Comparison of ENCODE assay signal across 9 cellular contexts in the genomic region with DNA sequence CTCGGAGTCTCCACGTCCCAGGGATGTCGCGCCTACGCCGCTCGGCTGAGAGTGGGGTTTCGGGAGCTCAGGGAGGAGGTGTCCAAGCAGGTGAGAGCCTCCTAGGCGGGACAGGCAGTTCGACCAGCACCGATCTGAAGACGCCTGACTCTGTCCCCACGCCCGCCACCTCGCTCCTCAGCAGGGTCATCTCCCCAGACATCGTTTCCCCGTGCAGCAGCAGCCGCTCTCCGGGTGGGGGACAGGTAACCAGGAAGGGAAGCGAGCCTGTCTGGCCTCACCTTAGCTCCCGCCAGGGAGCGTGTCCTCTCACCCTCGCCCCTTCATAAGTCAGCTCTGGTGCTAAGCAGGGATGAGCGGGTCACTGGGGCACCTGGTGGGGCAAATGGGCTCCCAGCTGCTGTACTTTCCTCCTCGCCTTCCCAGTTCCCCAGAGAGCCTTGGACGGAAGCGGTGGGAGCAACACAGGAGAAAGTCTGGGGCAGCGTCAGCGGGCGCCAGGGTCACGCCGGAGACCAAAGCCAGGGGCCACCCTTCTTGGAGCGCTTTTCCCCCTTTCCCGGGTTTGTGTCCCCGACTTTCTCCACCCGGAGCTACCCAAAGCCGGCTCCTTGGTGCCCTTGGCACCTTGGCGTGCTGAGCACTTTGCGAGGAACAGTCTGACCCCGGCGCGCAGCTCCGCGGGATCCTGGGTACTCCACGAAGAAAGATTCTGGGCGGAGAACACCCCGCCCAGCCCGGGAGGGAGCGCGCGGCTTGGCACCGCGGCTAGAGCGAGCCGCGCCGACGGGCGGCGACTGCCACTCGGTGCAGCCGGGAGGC. TPM values are rescaled to one million over a fixed set of nuclear protein-coding genes. Genes with fewer than 3 reads are reported as not detected.
DNase-seq lines count a peak whose midpoint lies in the region; ATAC-seq, FAIRE-seq and TF ChIP-seq lines count a peak whose summit lies in the region.
"Had no signal": no experiment of that assay in that cellular context is flagged by ENCODE, and none has a peak within 500 bp of the region (broad histone marks: within the 10 kb centered on the region; RNA-seq: fewer than 3 reads in every experiment).

No MANE protein-coding gene starts in this region.

- ATAC-seq in right lobe of liver (peak; percentile 19 to 40 (median 26)), HepG2 (no peak), HG02759 (IDR thresholded peaks at IDR 0.05; ENCODE audit: unreplicated experiment) (no peak)

- H3K9me3 ChIP-seq in right lobe of liver (no peaks in the 10 kb centered on the region), HepG2 (ENCODE audit: low read length) (no peaks in the 10 kb centered on the region), OCI-LY7 (ENCODE audit: low read length) (no peaks in the 10 kb centered on the region)

- BruUV-seq in HepG2 (replicated peaks; lab: Mats Ljungman, UMichigan) (no TSS peak), OCI-LY7 (replicated peaks; lab: Mats Ljungman, UMichigan) (no TSS peak)

- TF ChIP-seq EP300 in HepG2 (IDR thresholded peaks at IDR 0.05; ENCODE audit: low read depth in 2 of 2, low read length in 2 of 2): no peak
- TF ChIP-seq EP300 in HepG2 (CRISPR knock-in tag; IDR thresholded peaks at IDR 0.05; ENCODE audit: borderline replicate concordance): no peak

- peaks cover 0 to 24% (median 0%) of the 10 kb centered on the region in 4 donors for H3K4me1 ChIP-seq in right lobe of liver
- peaks cover 11% of the 10 kb centered on the region for H3K4me1 ChIP-seq in HepG2 (ENCODE audit: insufficient read depth, low read length)
- H3K4me1 ChIP-seq in OCI-LY7 (ENCODE audit: insufficient read depth, low read length, poor library complexity, severe bottlenecking): peaks cover 24% of the 10 kb centered on the region

- intact Hi-C loops in right lobe of liver (cut with DNase I): loop anchor here in 1 of 2 donors (10.0 kb wide), 1 partner anchor 191 kb away; no protein-coding TSS in a partner anchor
- intact Hi-C loops in HepG2 (cut with micrococcal nuclease; ENCODE audit: unreplicated experiment): no loop called here
- intact Hi-C loops in OCI-LY7 (cut with micrococcal nuclease; ENCODE audit: unreplicated experiment): loop anchor here (2.0 kb wide), 1 partner anchor 285 kb away; no protein-coding TSS in a partner anchor

- H2AFZ ChIP-seq in HepG2 (ENCODE audit: low read length) (no peak overlapping the region), OCI-LY7 (ENCODE audit: low read length) (no peak overlapping the region)

- no peaks in the 10 kb centered on the region for H3K9me3 Mint-ChIP-seq in mesothelial cell of epicardium

- H3K9ac ChIP-seq in HepG2 (ENCODE audit: insufficient read depth, low read depth, low read length): no peak overlapping the region

- DNase-seq in right lobe of liver: peak in 2 of 3 donors; percentile 18 to 48
- no peak for DNase-seq in HepG2 (ENCODE audit: low spot score)
- DNase-seq in mesothelial cell of epicardium (ENCODE audit: low spot score in 2 of 2, unreplicated experiment in 2 of 2): peak in 1 of 2 experiments; percentile 49
- DNase-seq in OCI-LY7 (ENCODE audit: low spot score): no peak
- no peak for DNase-seq in HT-29 (ENCODE audit: low spot score)
- no peak for DNase-seq in NCI-H146 (lab: John Stamatoyannopoulos, UW)
- DNase-seq: cerebellar nuclear complex had no signal

- no peak for TF ChIP-seq RAD21 in HepG2 (CRISPR knock-in tag; IDR thresholded peaks at IDR 0.05)

- H3K27me3 Mint-ChIP-seq in mesothelial cell of epicardium (ENCODE audit: low read depth): peaks cover 92% of the 10 kb centered on the region

- H3K27ac ChIP-seq in right lobe of liver (no peak overlapping the region), HepG2 (ENCODE audit: extremely low read length, insufficient read depth, low read length) (no peak overlapping the region), cingulate gyrus (ENCODE audit: low read depth, low read length) (peak overlapping the region; percentile 19), OCI-LY7 (ENCODE audit: low read depth, low read length, poor library complexity, severe bottlenecking) (no peak overlapping the region)

- peaks cover 15% of the 10 kb centered on the region for H3K4me1 Mint-ChIP-seq in mesothelial cell of epicardium

- H3K9me2 ChIP-seq in OCI-LY7 (ENCODE audit: insufficient read depth, low read length): no peaks in the 10 kb centered on the region

- H4K20me1 ChIP-seq in HepG2 (ENCODE audit: insufficient read depth, low read length) (no peaks in the 10 kb centered on the region), OCI-LY7 (ENCODE audit: insufficient read depth, low read length) (no peaks in the 10 kb centered on the region)

- POLR2A ChIA-PET in HepG2 (lab: Yijun Ruan, JAX) (no interaction called here), OCI-LY7 (lab: Charles Lee) (interaction anchor here (0.7 to 2.2 kb wide), 4 partner anchors 8 to 104 kb away, joined by 3 to 4 read pairs (median 3); no protein-coding TSS in a partner anchor)

- H3K36me3 Mint-ChIP-seq in mesothelial cell of epicardium: no peaks in the 10 kb centered on the region

- no peaks in the 10 kb centered on the region for H3K79me2 ChIP-seq in HepG2 (ENCODE audit: insufficient read depth, low read length)
- H3K79me2 ChIP-seq in OCI-LY7 (ENCODE audit: insufficient read depth, low read depth, low read length): no peaks in the 10 kb centered on the region

- no peak overlapping the region for H3K4me2 ChIP-seq in HepG2 (ENCODE audit: low read depth, low read length)
- H3K4me2 ChIP-seq in OCI-LY7 (ENCODE audit: low read length): no peak overlapping the region

- in situ Hi-C loops in HepG2 (cut with HindIII; ENCODE audit: extremely low pct_ligation_motif_present, low pct_unique_long_range_greater_than_20kb): loop anchor here (10.0 kb wide), 1 partner anchor 181 kb away; no protein-coding TSS in a partner anchor

- peak overlapping the region; percentile 66 for H3K4me3 Mint-ChIP-seq in mesothelial cell of epicardium

- 10% methylated on average over 6 of the region's 62 CpGs for WGBS in right lobe of liver (ENCODE audit: insufficient coverage, low coverage, low lambda C conversion rate, missing lambda C conversion rate)
- 71% methylated on average over 33 of the region's 62 CpGs for WGBS in HepG2 (ENCODE audit: low lambda C conversion rate)

- no peaks in the 10 kb centered on the region for H3K36me3 ChIP-seq in right lobe of liver
- no peaks in the 10 kb centered on the region for H3K36me3 ChIP-seq in HepG2 (replicated peaks in 1 of 2; ENCODE audit: control insufficient read depth in 1 of 2, insufficient read depth in 2 of 2, low read length in 2 of 2)
- no peaks in the 10 kb centered on the region for H3K36me3 ChIP-seq in OCI-LY7 (ENCODE audit: insufficient read depth, low read length)

- TF ChIP-seq CTCF in right lobe of liver (IDR thresholded peaks at IDR 0.05) (no peak), HepG2 (CRISPR knock-in tag; IDR thresholded peaks at IDR 0.05) (no peak), mesothelial cell of epicardium (IDR thresholded peaks at IDR 0.05; ENCODE audit: unreplicated experiment) (no peak), OCI-LY7 (conservative IDR thresholded peaks at IDR 0.05; ENCODE audit: low read length) (no peak)

- FAIRE-seq in HepG2 (lab: Jason Lieb, UNC): no peak

- H3K27ac Mint-ChIP-seq in mesothelial cell of epicardium: no peak overlapping the region

- CTCF ChIA-PET in HepG2 (lab: Yijun Ruan, JAX; ENCODE audit: low intra/inter-chr PET ratio, low total read pairs) (no interaction called here), OCI-LY7 (lab: Charles Lee; ENCODE audit: unreplicated experiment) (no interaction called here)

- no peak overlapping the region for H3K4me3 ChIP-seq in right lobe of liver
- H3K4me3 ChIP-seq in HepG2 (replicated peaks in 1 of 3; ENCODE audit: insufficient read depth in 1 of 3, low read depth in 2 of 3, low read length in 3 of 3): no peak overlapping the region
- no peak overlapping the region for H3K4me3 ChIP-seq in OCI-LY7 (ENCODE audit: low read depth, low read length, poor library complexity, severe bottlenecking)

- peaks cover 9 to 18% of the 10 kb centered on the region in 2 donors for H3K27me3 ChIP-seq in right lobe of liver
- peaks cover 2 to 19% of the 10 kb centered on the region in 2 experiments for H3K27me3 ChIP-seq in HepG2 (ENCODE audit: control insufficient read depth in 1 of 2, insufficient read depth in 2 of 2, low read length in 2 of 2)

- TF ChIP-seq POLR2A in right lobe of liver (IDR thresholded peaks at IDR 0.05) (no peak), HepG2 (IDR thresholded peaks at IDR 0.05; ENCODE audit: insufficient read depth in 1 of 2, low read depth in 2 of 2, low read length in 2 of 2) (no peak)

TF ChIP-seq in HepG2, 621 proteins besides CTCF, POLR2A, EP300 and RAD21 (continues in another document):
- TF ChIP-seq ZFY (CRISPR knock-in tag; IDR thresholded peaks at IDR 0.05) (no peak), TAF1 (CRISPR knock-in tag; IDR thresholded peaks at IDR 0.05) (no peak), HNRNPUL1 (IDR thresholded peaks at IDR 0.05; ENCODE audit: low read depth, low read length) (no peak)

RNA-seq across cellular contexts. Expression of gene SPON1, which starts 1.6 kb away (rescaled TPM):
- total RNA-seq in right lobe of liver (1 to 10 TPM in 4 of 6 experiments, under 1 TPM in 2; 0.51 to 2.4 (median 1.6) TPM), HepG2 (2016; rRNA removed; fragmentation: Illumina TruSeq; extraction: Trizol) (not detected in 2 replicates), mesothelial cell of epicardium (25.1 to 31.9 TPM (median 30.9 TPM) in 3 replicates), OCI-LY7 (2022) (not detected in 2 replicates)
- total RNA-seq in HepG2 (2016; cell fraction: cytosol; rRNA removed; fragmentation: Illumina TruSeq; extraction: Trizol; ENCODE audit: low read depth): not detected in 2 replicates
- not detected in 2 replicates for total RNA-seq in HepG2 (2016; cell fraction: insoluble cytoplasmic fraction; rRNA removed; fragmentation: Illumina TruSeq; extraction: Trizol)
- total RNA-seq in HepG2 (2016; cell fraction: membrane; rRNA removed; fragmentation: Illumina TruSeq; extraction: Trizol): not detected in 2 replicates
- total RNA-seq in HepG2 (2016; cell fraction: nucleus; rRNA removed; fragmentation: Illumina TruSeq; extraction: Trizol): not detected in 2 replicates
- not detected in 2 replicates for polyA plus RNA-seq in HepG2 (2011; rRNA removed)
- polyA plus RNA-seq in HepG2 (2011; cell fraction: cytosol; rRNA removed): not detected in 2 replicates
- not detected in 2 replicates for polyA plus RNA-seq in HepG2 (2011; cell fraction: nucleus; rRNA removed)
- polyA plus RNA-seq in HepG2 (2012): 0.20 and 0.47 TPM in 2 replicates
- not detected in 2 replicates for polyA plus RNA-seq in HepG2 (2016; cell fraction: cytosol; fragmentation: Illumina TruSeq; extraction: Trizol; ENCODE audit: low read depth)
- polyA plus RNA-seq in HepG2 (2016; cell fraction: insoluble cytoplasmic fraction; fragmentation: Illumina TruSeq; extraction: Trizol; ENCODE audit: low read depth): not detected in 2 replicates
- polyA plus RNA-seq in HepG2 (2016; cell fraction: membrane; fragmentation: Illumina TruSeq; extraction: Trizol; ENCODE audit: low read depth): not detected in 2 replicates
- polyA plus RNA-seq in HepG2 (2016; cell fraction: nucleus; fragmentation: Illumina TruSeq; extraction: Trizol; ENCODE audit: insufficient read depth, low read depth): not detected in 2 replicates
- not detected in 2 replicates for polyA minus RNA-seq in HepG2 (2011; rRNA and poly(A)+ RNA removed; ENCODE audit: low replicate concordance)
- polyA minus RNA-seq in HepG2 (2011; cell fraction: cytosol; rRNA and poly(A)+ RNA removed): not detected in 2 replicates
- polyA minus RNA-seq in HepG2 (2011; cell fraction: nucleus; rRNA and poly(A)+ RNA removed): not detected in 2 replicates
- total RNA-seq in OCI-LY7 (2014; rRNA removed; shearing (Covaris generic)): 0.03 and 0.38 TPM in 2 replicates
- not detected in 2 replicates for total RNA-seq in HT-29 (2014; rRNA removed; shearing (Covaris generic))

Comparison
In these comparisons a context has a peak if more than half of its experiments do, and no peak if none do; other contexts are left out.
1. ATAC-seq: peak in right lobe of liver (4 of 4); none in HepG2 (single experiment) and HG02759 (single experiment).
2. DNase-seq: peak in right lobe of liver (2 of 3); none in HepG2 (single experiment), OCI-LY7 (single experiment), HT-29 (single experiment) and NCI-H146 (single experiment).